1 cellular context compared by ENCODE assay signal in the genomic region with DNA sequence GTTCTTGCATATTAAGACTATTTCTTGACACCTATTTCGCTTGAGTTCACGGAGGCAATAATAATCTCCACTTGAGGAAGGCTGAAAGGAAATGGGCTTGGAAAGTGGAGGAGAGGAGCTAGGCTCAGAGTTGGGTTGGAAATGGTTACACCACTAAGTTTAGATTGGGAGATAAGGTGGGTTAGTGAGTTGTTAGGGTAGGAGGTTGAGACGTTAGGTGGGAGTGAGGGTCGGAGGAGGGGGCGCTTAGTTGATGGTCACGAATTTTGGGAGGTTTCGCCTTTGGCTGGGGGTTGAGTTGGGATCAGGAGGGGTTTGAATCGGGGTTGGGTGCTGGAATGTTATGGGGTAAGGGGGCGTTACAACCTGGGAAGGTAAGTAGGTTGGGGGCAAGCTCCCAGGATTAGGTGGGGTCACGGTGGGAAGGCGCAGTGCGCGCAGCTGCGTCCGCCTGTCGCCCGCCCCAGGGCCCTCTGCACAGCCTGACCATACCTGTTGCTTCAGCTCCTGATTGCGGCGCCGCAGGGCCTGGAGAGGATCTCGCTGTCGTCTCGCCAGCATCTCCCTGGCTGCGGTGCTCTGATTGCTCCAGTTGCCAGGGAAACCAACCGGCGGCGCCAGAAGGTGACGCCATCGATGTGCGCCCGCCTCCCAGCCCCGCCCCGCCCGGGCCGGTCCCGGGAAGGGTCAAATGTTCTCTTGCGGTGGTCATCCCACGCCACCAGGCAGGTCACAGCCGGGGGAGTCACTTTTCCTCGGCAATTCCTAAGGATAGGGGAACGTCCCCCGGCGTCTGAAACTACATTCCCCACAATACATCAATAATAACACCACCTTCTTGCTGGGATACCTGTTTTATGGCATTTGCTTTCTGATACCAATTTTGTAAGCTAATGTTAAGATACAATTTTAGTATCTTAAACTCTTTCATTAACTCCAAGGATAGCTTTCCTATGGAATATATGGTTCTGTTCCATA.
TF ChIP-seq lines count a peak whose summit lies in the region.

A gene (minus strand): TSS at position 606 of the 978 bp plus-strand sequence. CDS start 45 bp downstream, at position 561.

TF ChIP-seq in K562, 482 proteins besides CTCF, POLR2A, EP300 and RAD21 (continued from another document and continues in another):
- TF ChIP-seq, protein P1, sequence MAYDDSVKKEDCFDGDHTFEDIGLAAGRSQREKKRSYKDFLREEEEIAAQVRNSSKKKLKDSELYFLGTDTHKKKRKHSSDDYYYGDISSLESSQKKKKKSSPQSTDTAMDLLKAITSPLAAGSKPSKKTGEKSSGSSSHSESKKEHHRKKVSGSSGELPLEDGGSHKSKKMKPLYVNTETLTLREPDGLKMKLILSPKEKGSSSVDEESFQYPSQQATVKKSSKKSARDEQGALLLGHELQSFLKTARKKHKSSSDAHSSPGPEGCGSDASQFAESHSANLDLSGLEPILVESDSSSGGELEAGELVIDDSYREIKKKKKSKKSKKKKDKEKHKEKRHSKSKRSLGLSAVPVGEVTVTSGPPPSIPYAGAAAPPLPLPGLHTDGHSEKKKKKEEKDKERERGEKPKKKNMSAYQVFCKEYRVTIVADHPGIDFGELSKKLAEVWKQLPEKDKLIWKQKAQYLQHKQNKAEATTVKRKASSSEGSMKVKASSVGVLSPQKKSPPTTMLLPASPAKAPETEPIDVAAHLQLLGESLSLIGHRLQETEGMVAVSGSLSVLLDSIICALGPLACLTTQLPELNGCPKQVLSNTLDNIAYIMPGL (CRISPR knock-in tag; IDR thresholded peaks at IDR 0.05) = no peak
- TF ChIP-seq SIRT6 (IDR thresholded peaks at IDR 0.05; ENCODE audit: low read depth, low read length) = no peak
- TF ChIP-seq MEIS2 (IDR thresholded peaks at IDR 0.05; ENCODE audit: partially characterized antibody) = no peak
- peak; percentile 52; the same call in 1 of the 2 replicates for TF ChIP-seq NBN (IDR thresholded peaks at IDR 0.05; ENCODE audit: low read depth)
- TF ChIP-seq, protein P2, sequence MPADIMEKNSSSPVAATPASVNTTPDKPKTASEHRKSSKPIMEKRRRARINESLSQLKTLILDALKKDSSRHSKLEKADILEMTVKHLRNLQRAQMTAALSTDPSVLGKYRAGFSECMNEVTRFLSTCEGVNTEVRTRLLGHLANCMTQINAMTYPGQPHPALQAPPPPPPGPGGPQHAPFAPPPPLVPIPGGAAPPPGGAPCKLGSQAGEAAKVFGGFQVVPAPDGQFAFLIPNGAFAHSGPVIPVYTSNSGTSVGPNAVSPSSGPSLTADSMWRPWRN (IDR thresholded peaks at IDR 0.05; ENCODE audit: low read depth) = no peak
- no peak for TF ChIP-seq LARP7 (IDR thresholded peaks at IDR 0.05)
- TF ChIP-seq SRF (CRISPR knock-in tag; IDR thresholded peaks at IDR 0.05) = no peak
- TF ChIP-seq RUNX1 (IDR thresholded peaks at IDR 0.05; ENCODE audit: low read depth) = no peak
- no peak for TF ChIP-seq SIX5 (IDR thresholded peaks at IDR 0.05; ENCODE audit: borderline replicate concordance in 1 of 2, insufficient read depth in 1 of 2, low read depth in 1 of 2, low read length in 2 of 2)
- TF ChIP-seq CREB1 (IDR thresholded peaks at IDR 0.05) = peak; percentile 97
- peak; percentile 98 for TF ChIP-seq CREB1 (CRISPR knock-in tag; IDR thresholded peaks at IDR 0.05)
- peak; percentile 75 for TF ChIP-seq KDM5B (IDR thresholded peaks at IDR 0.05; ENCODE audit: insufficient replicate concordance, low read depth, low read length)
- TF ChIP-seq EGR1 (conservative IDR thresholded peaks at IDR 0.05) = peak; percentile 61
- TF ChIP-seq HMG20A (CRISPR knock-in tag; conservative IDR thresholded peaks at IDR 0.05) = no peak
- TF ChIP-seq HCFC1 (IDR thresholded peaks at IDR 0.05; ENCODE audit: low read depth, low read length) = peak; percentile 85
- no peak for TF ChIP-seq FOSL1 (tag; conservative IDR thresholded peaks at IDR 0.05)
- TF ChIP-seq, protein P3, sequence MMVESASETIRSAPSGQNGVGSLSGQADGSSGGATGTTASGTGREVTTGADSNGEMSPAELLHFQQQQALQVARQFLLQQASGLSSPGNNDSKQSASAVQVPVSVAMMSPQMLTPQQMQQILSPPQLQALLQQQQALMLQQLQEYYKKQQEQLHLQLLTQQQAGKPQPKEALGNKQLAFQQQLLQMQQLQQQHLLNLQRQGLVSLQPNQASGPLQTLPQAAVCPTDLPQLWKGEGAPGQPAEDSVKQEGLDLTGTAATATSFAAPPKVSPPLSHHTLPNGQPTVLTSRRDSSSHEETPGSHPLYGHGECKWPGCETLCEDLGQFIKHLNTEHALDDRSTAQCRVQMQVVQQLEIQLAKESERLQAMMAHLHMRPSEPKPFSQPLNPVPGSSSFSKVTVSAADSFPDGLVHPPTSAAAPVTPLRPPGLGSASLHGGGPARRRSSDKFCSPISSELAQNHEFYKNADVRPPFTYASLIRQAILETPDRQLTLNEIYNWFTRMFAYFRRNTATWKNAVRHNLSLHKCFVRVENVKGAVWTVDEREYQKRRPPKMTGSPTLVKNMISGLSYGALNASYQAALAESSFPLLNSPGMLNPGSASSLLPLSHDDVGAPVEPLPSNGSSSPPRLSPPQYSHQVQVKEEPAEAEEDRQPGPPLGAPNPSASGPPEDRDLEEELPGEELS (CRISPR knock-in tag; IDR thresholded peaks at IDR 0.05; ENCODE audit: borderline replicate concordance) = no peak
- no peak for TF ChIP-seq SNRNP70 (optimal IDR thresholded peaks at IDR 0.05; ENCODE audit: low read depth, low read length)
- TF ChIP-seq, protein P4, sequence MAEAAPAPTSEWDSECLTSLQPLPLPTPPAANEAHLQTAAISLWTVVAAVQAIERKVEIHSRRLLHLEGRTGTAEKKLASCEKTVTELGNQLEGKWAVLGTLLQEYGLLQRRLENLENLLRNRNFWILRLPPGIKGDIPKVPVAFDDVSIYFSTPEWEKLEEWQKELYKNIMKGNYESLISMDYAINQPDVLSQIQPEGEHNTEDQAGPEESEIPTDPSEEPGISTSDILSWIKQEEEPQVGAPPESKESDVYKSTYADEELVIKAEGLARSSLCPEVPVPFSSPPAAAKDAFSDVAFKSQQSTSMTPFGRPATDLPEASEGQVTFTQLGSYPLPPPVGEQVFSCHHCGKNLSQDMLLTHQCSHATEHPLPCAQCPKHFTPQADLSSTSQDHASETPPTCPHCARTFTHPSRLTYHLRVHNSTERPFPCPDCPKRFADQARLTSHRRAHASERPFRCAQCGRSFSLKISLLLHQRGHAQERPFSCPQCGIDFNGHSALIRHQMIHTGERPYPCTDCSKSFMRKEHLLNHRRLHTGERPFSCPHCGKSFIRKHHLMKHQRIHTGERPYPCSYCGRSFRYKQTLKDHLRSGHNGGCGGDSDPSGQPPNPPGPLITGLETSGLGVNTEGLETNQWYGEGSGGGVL (CRISPR knock-in tag; IDR thresholded peaks at IDR 0.05) = no peak
- TF ChIP-seq, protein P5, sequence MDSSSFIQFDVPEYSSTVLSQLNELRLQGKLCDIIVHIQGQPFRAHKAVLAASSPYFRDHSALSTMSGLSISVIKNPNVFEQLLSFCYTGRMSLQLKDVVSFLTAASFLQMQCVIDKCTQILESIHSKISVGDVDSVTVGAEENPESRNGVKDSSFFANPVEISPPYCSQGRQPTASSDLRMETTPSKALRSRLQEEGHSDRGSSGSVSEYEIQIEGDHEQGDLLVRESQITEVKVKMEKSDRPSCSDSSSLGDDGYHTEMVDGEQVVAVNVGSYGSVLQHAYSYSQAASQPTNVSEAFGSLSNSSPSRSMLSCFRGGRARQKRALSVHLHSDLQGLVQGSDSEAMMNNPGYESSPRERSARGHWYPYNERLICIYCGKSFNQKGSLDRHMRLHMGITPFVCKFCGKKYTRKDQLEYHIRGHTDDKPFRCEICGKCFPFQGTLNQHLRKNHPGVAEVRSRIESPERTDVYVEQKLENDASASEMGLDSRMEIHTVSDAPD (CRISPR knock-in tag; IDR thresholded peaks at IDR 0.05) = no peak
- TF ChIP-seq, protein P6, sequence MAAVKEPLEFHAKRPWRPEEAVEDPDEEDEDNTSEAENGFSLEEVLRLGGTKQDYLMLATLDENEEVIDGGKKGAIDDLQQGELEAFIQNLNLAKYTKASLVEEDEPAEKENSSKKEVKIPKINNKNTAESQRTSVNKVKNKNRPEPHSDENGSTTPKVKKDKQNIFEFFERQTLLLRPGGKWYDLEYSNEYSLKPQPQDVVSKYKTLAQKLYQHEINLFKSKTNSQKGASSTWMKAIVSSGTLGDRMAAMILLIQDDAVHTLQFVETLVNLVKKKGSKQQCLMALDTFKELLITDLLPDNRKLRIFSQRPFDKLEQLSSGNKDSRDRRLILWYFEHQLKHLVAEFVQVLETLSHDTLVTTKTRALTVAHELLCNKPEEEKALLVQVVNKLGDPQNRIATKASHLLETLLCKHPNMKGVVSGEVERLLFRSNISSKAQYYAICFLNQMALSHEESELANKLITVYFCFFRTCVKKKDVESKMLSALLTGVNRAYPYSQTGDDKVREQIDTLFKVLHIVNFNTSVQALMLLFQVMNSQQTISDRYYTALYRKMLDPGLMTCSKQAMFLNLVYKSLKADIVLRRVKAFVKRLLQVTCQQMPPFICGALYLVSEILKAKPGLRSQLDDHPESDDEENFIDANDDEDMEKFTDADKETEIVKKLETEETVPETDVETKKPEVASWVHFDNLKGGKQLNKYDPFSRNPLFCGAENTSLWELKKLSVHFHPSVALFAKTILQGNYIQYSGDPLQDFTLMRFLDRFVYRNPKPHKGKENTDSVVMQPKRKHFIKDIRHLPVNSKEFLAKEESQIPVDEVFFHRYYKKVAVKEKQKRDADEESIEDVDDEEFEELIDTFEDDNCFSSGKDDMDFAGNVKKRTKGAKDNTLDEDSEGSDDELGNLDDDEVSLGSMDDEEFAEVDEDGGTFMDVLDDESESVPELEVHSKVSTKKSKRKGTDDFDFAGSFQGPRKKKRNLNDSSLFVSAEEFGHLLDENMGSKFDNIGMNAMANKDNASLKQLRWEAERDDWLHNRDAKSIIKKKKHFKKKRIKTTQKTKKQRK (IDR thresholded peaks at IDR 0.05; ENCODE audit: borderline replicate concordance, low read depth, low read length) = 0 out of 2 replicates have a peak, but pooled peaks have one; percentile 12
- TF ChIP-seq HNRNPLL (IDR thresholded peaks at IDR 0.05; ENCODE audit: low read depth, low read length, poor library complexity, severe bottlenecking) = no peak
- no peak for TF ChIP-seq HMG20B (CRISPR knock-in tag; IDR thresholded peaks at IDR 0.05)
- TF ChIP-seq, protein P7, sequence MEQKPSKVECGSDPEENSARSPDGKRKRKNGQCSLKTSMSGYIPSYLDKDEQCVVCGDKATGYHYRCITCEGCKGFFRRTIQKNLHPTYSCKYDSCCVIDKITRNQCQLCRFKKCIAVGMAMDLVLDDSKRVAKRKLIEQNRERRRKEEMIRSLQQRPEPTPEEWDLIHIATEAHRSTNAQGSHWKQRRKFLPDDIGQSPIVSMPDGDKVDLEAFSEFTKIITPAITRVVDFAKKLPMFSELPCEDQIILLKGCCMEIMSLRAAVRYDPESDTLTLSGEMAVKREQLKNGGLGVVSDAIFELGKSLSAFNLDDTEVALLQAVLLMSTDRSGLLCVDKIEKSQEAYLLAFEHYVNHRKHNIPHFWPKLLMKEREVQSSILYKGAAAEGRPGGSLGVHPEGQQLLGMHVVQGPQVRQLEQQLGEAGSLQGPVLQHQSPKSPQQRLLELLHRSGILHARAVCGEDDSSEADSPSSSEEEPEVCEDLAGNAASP (IDR thresholded peaks at IDR 0.05) = no peak
- no peak for TF ChIP-seq ZSCAN29 (IDR thresholded peaks at IDR 0.05)
- TF ChIP-seq ZBTB1 (CRISPR knock-in tag; IDR thresholded peaks at IDR 0.05; ENCODE audit: borderline replicate concordance, low read depth) = no peak
- TF ChIP-seq, protein P8, sequence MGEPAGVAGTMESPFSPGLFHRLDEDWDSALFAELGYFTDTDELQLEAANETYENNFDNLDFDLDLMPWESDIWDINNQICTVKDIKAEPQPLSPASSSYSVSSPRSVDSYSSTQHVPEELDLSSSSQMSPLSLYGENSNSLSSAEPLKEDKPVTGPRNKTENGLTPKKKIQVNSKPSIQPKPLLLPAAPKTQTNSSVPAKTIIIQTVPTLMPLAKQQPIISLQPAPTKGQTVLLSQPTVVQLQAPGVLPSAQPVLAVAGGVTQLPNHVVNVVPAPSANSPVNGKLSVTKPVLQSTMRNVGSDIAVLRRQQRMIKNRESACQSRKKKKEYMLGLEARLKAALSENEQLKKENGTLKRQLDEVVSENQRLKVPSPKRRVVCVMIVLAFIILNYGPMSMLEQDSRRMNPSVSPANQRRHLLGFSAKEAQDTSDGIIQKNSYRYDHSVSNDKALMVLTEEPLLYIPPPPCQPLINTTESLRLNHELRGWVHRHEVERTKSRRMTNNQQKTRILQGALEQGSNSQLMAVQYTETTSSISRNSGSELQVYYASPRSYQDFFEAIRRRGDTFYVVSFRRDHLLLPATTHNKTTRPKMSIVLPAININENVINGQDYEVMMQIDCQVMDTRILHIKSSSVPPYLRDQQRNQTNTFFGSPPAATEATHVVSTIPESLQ (CRISPR knock-in tag; IDR thresholded peaks at IDR 0.05) = no peak
- TF ChIP-seq TCF7 (IDR thresholded peaks at IDR 0.05; ENCODE audit: borderline replicate concordance) = no peak
- no peak for TF ChIP-seq CREBBP (IDR thresholded peaks at IDR 0.05; ENCODE audit: low read depth, low read length)
- TF ChIP-seq TAF1 (IDR thresholded peaks at IDR 0.05; ENCODE audit: control insufficient read depth, extremely low read depth, insufficient read depth, low read length, severe bottlenecking) = peak; percentile 57
- TF ChIP-seq, protein P9, sequence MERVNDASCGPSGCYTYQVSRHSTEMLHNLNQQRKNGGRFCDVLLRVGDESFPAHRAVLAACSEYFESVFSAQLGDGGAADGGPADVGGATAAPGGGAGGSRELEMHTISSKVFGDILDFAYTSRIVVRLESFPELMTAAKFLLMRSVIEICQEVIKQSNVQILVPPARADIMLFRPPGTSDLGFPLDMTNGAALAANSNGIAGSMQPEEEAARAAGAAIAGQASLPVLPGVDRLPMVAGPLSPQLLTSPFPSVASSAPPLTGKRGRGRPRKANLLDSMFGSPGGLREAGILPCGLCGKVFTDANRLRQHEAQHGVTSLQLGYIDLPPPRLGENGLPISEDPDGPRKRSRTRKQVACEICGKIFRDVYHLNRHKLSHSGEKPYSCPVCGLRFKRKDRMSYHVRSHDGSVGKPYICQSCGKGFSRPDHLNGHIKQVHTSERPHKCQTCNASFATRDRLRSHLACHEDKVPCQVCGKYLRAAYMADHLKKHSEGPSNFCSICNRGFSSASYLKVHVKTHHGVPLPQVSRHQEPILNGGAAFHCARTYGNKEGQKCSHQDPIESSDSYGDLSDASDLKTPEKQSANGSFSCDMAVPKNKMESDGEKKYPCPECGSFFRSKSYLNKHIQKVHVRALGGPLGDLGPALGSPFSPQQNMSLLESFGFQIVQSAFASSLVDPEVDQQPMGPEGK (CRISPR knock-in tag; IDR thresholded peaks at IDR 0.05; ENCODE audit: borderline replicate concordance) = no peak
- TF ChIP-seq HDGF (IDR thresholded peaks at IDR 0.05) = no peak
- no peak for TF ChIP-seq TCF3 (CRISPR knock-in tag; IDR thresholded peaks at IDR 0.05)
- no peak for TF ChIP-seq ZBTB17 (CRISPR knock-in tag; IDR thresholded peaks at IDR 0.05)
- TF ChIP-seq, protein P10, sequence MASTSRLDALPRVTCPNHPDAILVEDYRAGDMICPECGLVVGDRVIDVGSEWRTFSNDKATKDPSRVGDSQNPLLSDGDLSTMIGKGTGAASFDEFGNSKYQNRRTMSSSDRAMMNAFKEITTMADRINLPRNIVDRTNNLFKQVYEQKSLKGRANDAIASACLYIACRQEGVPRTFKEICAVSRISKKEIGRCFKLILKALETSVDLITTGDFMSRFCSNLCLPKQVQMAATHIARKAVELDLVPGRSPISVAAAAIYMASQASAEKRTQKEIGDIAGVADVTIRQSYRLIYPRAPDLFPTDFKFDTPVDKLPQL (IDR thresholded peaks at IDR 0.05; ENCODE audit: extremely low read depth, insufficient read length) = no peak
